9 cellular contexts compared by ENCODE assay signal in the genomic region with DNA sequence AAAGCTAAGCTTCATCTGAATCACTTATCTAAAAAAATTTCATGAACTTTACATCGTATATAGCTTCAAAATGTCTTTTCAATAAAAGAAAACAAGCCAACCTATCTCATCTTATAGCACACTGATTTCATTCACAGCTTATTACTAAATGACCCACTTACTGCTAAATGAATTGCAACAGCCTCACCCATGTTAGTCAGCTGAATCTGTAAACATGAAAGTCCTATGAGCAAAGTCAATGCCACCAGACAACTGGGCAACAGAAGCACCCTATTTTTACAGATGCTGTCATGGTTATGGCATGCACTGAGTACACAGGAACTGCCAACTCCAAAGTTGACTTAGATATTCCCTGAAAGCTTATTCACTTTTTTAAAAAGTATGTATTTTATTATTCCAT. TPM values are rescaled to one million over a fixed set of nuclear protein-coding genes. Genes with fewer than 3 reads are reported as not detected.
DNase-seq lines count a peak whose midpoint lies in the region; TF ChIP-seq lines count a peak whose summit lies in the region.
"Had no signal": no experiment of that assay in that cellular context is flagged by ENCODE, and none has a peak within 500 bp of the region (broad histone marks: within the 10 kb centered on the region; RNA-seq: fewer than 3 reads in every experiment).

No MANE protein-coding gene starts in this region.

- 77% methylated on average over 1 of the region's 1 CpG for WGBS in mesenchymal stem cell
- no CpG with 5 or more reads among the region's 1 CpG for WGBS in H9 (ENCODE audit: extremely low coverage, insufficient read length, low lambda C conversion rate)

- H4K5ac ChIP-seq in H9 (ENCODE audit: insufficient read length, low read depth, low read length), result no peak overlapping the region

- H3T11ph ChIP-seq in H9 (ENCODE audit: low read length), result no peak overlapping the region

- H3K9me3 Mint-ChIP-seq in H9, result no peaks in the 10 kb centered on the region

- H3K36me3 ChIP-seq in mesenchymal stem cell (ENCODE audit: control insufficient read depth in 1 of 2, insufficient read depth in 2 of 2, low read depth in 1 of 2, low read length in 2 of 2), result peaks cover 0 to 22% of the 10 kb centered on the region in 2 experiments

- no peak overlapping the region for H4K91ac ChIP-seq in mesenchymal stem cell (ENCODE audit: low read length)
- no peak overlapping the region for H4K91ac ChIP-seq in H9 (ENCODE audit: insufficient read length, low read depth, low read length)

- H3K27ac Mint-ChIP-seq in H9, result no peak overlapping the region

- no peaks in the 10 kb centered on the region for H4K20me1 ChIP-seq in H9 (ENCODE audit: control insufficient read depth, insufficient read depth, insufficient read length)

- no peak overlapping the region for H2BK12ac ChIP-seq in mesenchymal stem cell (ENCODE audit: low read length in 2 of 2)
- H2BK12ac ChIP-seq in H9 (ENCODE audit: insufficient read length, low read depth, low read length), result no peak overlapping the region

- H2BK5ac ChIP-seq in mesenchymal stem cell (ENCODE audit: low read depth, low read length, poor library complexity, severe bottlenecking), result no peak overlapping the region
- H2BK5ac ChIP-seq in H9 (ENCODE audit: insufficient read length, low read length), result no peak overlapping the region

- peak overlapping the region in 1 of 2 experiments; percentile 1 for H3K4me3 ChIP-seq in mesenchymal stem cell (ENCODE audit: insufficient read depth in 1 of 2, low read depth in 1 of 2, low read length in 2 of 2)

- no peaks in the 10 kb centered on the region for H3K9me3 ChIP-seq in mesenchymal stem cell (ENCODE audit: control insufficient read depth, low read length)
- H3K9me3 ChIP-seq in H9 (ENCODE audit: control insufficient read depth, low read depth, low read length), result no peaks in the 10 kb centered on the region

- no peak overlapping the region for H3K56ac ChIP-seq in H9 (ENCODE audit: insufficient read length, low read depth, low read length)

- no peak overlapping the region for H3K14ac ChIP-seq in mesenchymal stem cell (ENCODE audit: low read length in 2 of 2)
- H3K14ac ChIP-seq in H9 (ENCODE audit: insufficient read depth, low read length), result no peak overlapping the region

- H3K27ac ChIP-seq in epithelial cell of prostate, result peak overlapping the region; percentile 80
- H3K27ac ChIP-seq in mesenchymal stem cell (ENCODE audit: low read length, poor library complexity, severe bottlenecking), result no peak overlapping the region
- H3K27ac ChIP-seq in H9 (ENCODE audit: insufficient read length, low read depth, low read length), result no peak overlapping the region

- H3K4me2 ChIP-seq in mesenchymal stem cell (ENCODE audit: low read length, poor library complexity, severe bottlenecking) (no peak overlapping the region), H9 (ENCODE audit: insufficient read depth, insufficient read length, low read length) (no peak overlapping the region)

- peaks cover 4% of the 10 kb centered on the region for H3K79me1 ChIP-seq in mesenchymal stem cell (replicated peaks; ENCODE audit: low read length, poor library complexity, severe bottlenecking)
- peaks cover 5% of the 10 kb centered on the region for H3K79me1 ChIP-seq in H9 (ENCODE audit: insufficient read depth, low read depth, low read length, poor library complexity, severe bottlenecking)

- H4K8ac ChIP-seq in mesenchymal stem cell (ENCODE audit: low read length), result no peak overlapping the region
- H4K8ac ChIP-seq in H9 (replicated peaks; ENCODE audit: insufficient read length, low read depth, low read length), result no peak overlapping the region

- H3K79me2 ChIP-seq in H9 (ENCODE audit: insufficient read depth, low read length), result 0 out of 2 replicates have a peak, but pooled peaks cover 1% of the 10 kb centered on the region

- H3K4me3 Mint-ChIP-seq in H9, result no peak overlapping the region

- no peak overlapping the region for H2AFZ ChIP-seq in mesenchymal stem cell (ENCODE audit: low read depth, low read length)
- H2AFZ ChIP-seq in H9 (ENCODE audit: low read length), result no peak overlapping the region

- peaks cover 15 to 19% of the 10 kb centered on the region in 2 experiments for H3K4me1 Mint-ChIP-seq in H9

- no peaks in the 10 kb centered on the region; a peak in 1 of 7 replicates for H3K36me3 Mint-ChIP-seq in H9 (ENCODE audit: insufficient read depth in 1 of 3, low read depth in 3 of 3)

- no peak overlapping the region for H2BK20ac ChIP-seq in H9 (ENCODE audit: low read depth, low read length, poor library complexity, severe bottlenecking)

- H2AK5ac ChIP-seq in mesenchymal stem cell (ENCODE audit: low read length, severe bottlenecking) (no peak overlapping the region), H9 (ENCODE audit: insufficient read length, low read length) (no peak overlapping the region)

- H3K27me3 Mint-ChIP-seq in H9 (ENCODE audit: low read depth), result no peaks in the 10 kb centered on the region

- H2BK15ac ChIP-seq in mesenchymal stem cell (ENCODE audit: low read depth, poor library complexity, severe bottlenecking) (no peak overlapping the region), H9 (ENCODE audit: low read depth, low read length) (no peak overlapping the region)

- no peak overlapping the region for H3K18ac ChIP-seq in mesenchymal stem cell (ENCODE audit: low read depth in 1 of 2, low read length in 2 of 2)
- H3K18ac ChIP-seq in H9 (ENCODE audit: insufficient read length, low read depth, low read length), result no peak overlapping the region

- H3K9ac ChIP-seq in mesenchymal stem cell (ENCODE audit: low read length) (peak overlapping the region; percentile 56), H9 (ENCODE audit: extremely low read depth, insufficient read length, low read length) (no peak overlapping the region)

- DNase-seq in AG08396 (ENCODE audit: low spot score) (peak; percentile 64), NCI-H460 (ENCODE audit: extremely low read depth, low read depth) (peak; percentile 87), epithelial cell of prostate (ENCODE audit: low read depth, low spot score) (peak; percentile 92), mesenchymal stem cell (peak; percentile 95), H9 (no peak), NCI-H2029 treated with DMSO at 0.1 percent for 48 hours (lab: John Stamatoyannopoulos, UW) (no peak), KG1 (lab: John Stamatoyannopoulos, UW) (no peak), OCI-M1 (lab: John Stamatoyannopoulos, UW) (no peak)
- DNase-seq: stimulated activated CD4-positive, alpha-beta T cell treated with anti-CD3 and anti-CD28 coated beads, Interleukin-4, amount 100 ng/mL, for 4 hours had no signal

- H3K27me3 ChIP-seq in mesenchymal stem cell (ENCODE audit: control insufficient read depth in 1 of 2, insufficient read depth in 1 of 2, low read length in 2 of 2) (no peaks in the 10 kb centered on the region), H9 (ENCODE audit: insufficient read depth, low read length) (no peaks in the 10 kb centered on the region)

- H3K4ac ChIP-seq in mesenchymal stem cell (ENCODE audit: low read depth in 1 of 2, low read length in 2 of 2), result no peak overlapping the region
- no peak overlapping the region for H3K4ac ChIP-seq in H9 (ENCODE audit: low read depth, low read length)

- H3K23me2 ChIP-seq in H9 (ENCODE audit: insufficient read length, low read depth, low read length, poor library complexity, severe bottlenecking), result no peaks in the 10 kb centered on the region

- no peak for TF ChIP-seq CTCF in H9 (conservative IDR thresholded peaks at IDR 0.05)

- H3K4me1 ChIP-seq in mesenchymal stem cell (ENCODE audit: control insufficient read depth, insufficient read depth, low read depth, low read length), result peaks cover 3% of the 10 kb centered on the region
- H3K4me1 ChIP-seq in H9 (ENCODE audit: insufficient read depth, low read length), result no peaks in the 10 kb centered on the region; the same call in 1 of the 2 replicates

- H2BK120ac ChIP-seq in mesenchymal stem cell (ENCODE audit: low read depth, low read length) (no peak overlapping the region), H9 (ENCODE audit: low read depth, low read length, poor library complexity, severe bottlenecking) (no peak overlapping the region)

- H3K23ac ChIP-seq in mesenchymal stem cell (ENCODE audit: low read length in 2 of 2) (no peak overlapping the region), H9 (ENCODE audit: insufficient read length, low read depth, low read length) (no peak overlapping the region)

RNA-seq across cellular contexts. Expression of a gene that starts 41.2 kb away (rescaled TPM):
- 184 and 219 TPM in 2 replicates for total RNA-seq in NCI-H460 (2014; rRNA removed; shearing (Covaris generic))
- polyA plus RNA-seq in NCI-H460 (2014; cell fraction: nucleus; rRNA removed), result 263 and 341 TPM in 2 replicates
- 35.4 TPM for polyA plus RNA-seq in mesenchymal stem cell (2013, experiment 1 of 2)
- polyA plus RNA-seq in mesenchymal stem cell (2013, experiment 2 of 2), result 31.9 TPM
- 85.1 and 91.9 TPM in 2 replicates for total RNA-seq in H9 (2021)

Comparison
In these comparisons a context has a peak if more than half of its experiments do, and no peak if none do; other contexts are left out.
1. DNase-seq: peak in AG08396 (single experiment), NCI-H460 (single experiment), epithelial cell of prostate (single experiment) and mesenchymal stem cell (single experiment); none in H9 (single experiment), NCI-H2029 treated with DMSO at 0.1 percent for 48 hours (single experiment), KG1 (single experiment) and OCI-M1 (single experiment).